Comparison of ENCODE assay signal across 9 cellular contexts in genomic region chr3:27943106-27943505, GRCh38.
DNase-seq lines count a peak whose midpoint lies in the region; ATAC-seq and TF ChIP-seq lines count a peak whose summit lies in the region.
"Had no signal": no experiment of that assay in that cellular context is flagged by ENCODE, and none has a peak within 500 bp of the region (broad histone marks: within the 10 kb centered on the region; RNA-seq: fewer than 3 reads in every experiment).

No MANE protein-coding gene starts in this region.

- peak; percentile 30 for TF ChIP-seq CTCF in kidney epithelial cell (IDR thresholded peaks at IDR 0.05; ENCODE audit: insufficient read depth, low read length, poor library complexity, severe bottlenecking)

- H3K4me3 ChIP-seq in kidney epithelial cell (ENCODE audit: low read depth, low read length) = no peak overlapping the region

- no peaks in the 10 kb centered on the region for H3K36me3 ChIP-seq in kidney epithelial cell (ENCODE audit: control insufficient read depth, insufficient read depth, low read length)

- H3K27me3 ChIP-seq in kidney epithelial cell (ENCODE audit: control insufficient read depth, insufficient read depth, low read length) = no peaks in the 10 kb centered on the region

- ATAC-seq in HG03521 (IDR thresholded peaks at IDR 0.05; ENCODE audit: unreplicated experiment) (no peak), GM21528 (IDR thresholded peaks at IDR 0.05; ENCODE audit: low FRiP score, unreplicated experiment) (no peak), HG02938 (IDR thresholded peaks at IDR 0.05; ENCODE audit: unreplicated experiment) (no peak), GM21447 (IDR thresholded peaks at IDR 0.05; ENCODE audit: unreplicated experiment) (no peak)

- DNase-seq in DMS 273 treated with DMSO at 0.1 percent for 48 hours (lab: John Stamatoyannopoulos, UW) = peak; percentile 2
- DNase-seq in HCEC 1CT = peak; percentile 56
- DNase-seq in SW 1271 (lab: John Stamatoyannopoulos, UW) = peak; percentile 3 to 41
- no peak for DNase-seq in kidney epithelial cell (ENCODE audit: low read depth)
- DNase-seq: NCI-H2081 had no signal
